13 cellular contexts compared by ENCODE assay signal in the genomic region with DNA sequence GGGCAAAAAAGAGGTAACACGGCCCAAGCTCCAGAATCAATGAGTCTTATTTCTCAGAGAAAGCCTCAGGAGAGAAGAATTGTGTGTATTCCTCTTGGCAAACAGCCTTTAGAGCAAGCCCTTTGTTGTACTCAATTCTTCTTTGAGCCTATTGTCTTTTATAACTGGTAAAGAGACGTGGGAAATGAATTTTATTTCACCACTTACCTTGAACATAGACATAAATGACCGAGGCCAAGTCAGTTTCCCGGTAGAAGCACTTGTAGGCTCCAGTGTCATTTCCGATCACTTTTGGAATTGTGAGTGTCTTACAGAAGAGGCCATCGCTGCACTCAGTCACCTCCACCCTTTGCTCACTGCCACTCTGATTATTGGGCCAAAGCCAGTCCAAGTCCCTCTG. TPM values are rescaled to one million over a fixed set of nuclear protein-coding genes. Genes with fewer than 3 reads are reported as not detected.
DNase-seq lines count a peak whose midpoint lies in the region; ATAC-seq and TF ChIP-seq lines count a peak whose summit lies in the region.
"Had no signal": no experiment of that assay in that cellular context is flagged by ENCODE, and none has a peak within 500 bp of the region (broad histone marks: within the 10 kb centered on the region; RNA-seq: fewer than 3 reads in every experiment).

No MANE protein-coding gene starts in this region.

- TF ChIP-seq CTCF in heart left ventricle (IDR thresholded peaks at IDR 0.05), result no peak

- DNase-seq in heart left ventricle, result no peak
- no peak for DNase-seq in Right ventricle myocardium superior
- DNase-seq in Karpas-422, result peak; percentile 19
- DNase-seq in GM19238 (ENCODE audit: insufficient read length, low spot score), result no peak
- DNase-seq: 8988T; AML-193; Caco-2; CD8-positive, alpha-beta memory T cell; H7 had no signal

- H3K36me3 ChIP-seq in heart left ventricle, result peaks cover 0 to 27% (median 10%) of the 10 kb centered on the region in 9 donors
- no peaks in the 10 kb centered on the region for H3K36me3 ChIP-seq in Karpas-422 (ENCODE audit: insufficient read depth, low read length)
- H3K36me3 ChIP-seq in mesodermal cell (ENCODE audit: control insufficient read depth, insufficient read depth, low read length), result peaks cover 76% of the 10 kb centered on the region
- peaks cover 0 to 7% (median 3%) of the 10 kb centered on the region in 5 donors for H3K36me3 ChIP-seq in subcutaneous abdominal adipose tissue (ENCODE audit: control insufficient read depth in 5 of 5, insufficient read depth in 5 of 5, low read length in 5 of 5)
- H3K36me3 ChIP-seq: BLaER1 had no signal

- H3K4me1 ChIP-seq in heart left ventricle, result peaks cover 0 to 23% (median 2%) of the 10 kb centered on the region in 12 donors
- H3K4me1 ChIP-seq in Karpas-422 (ENCODE audit: low read length), result no peaks in the 10 kb centered on the region
- H3K4me1 ChIP-seq in mesodermal cell (ENCODE audit: control insufficient read depth, insufficient read depth, low read length, poor library complexity, severe bottlenecking), result peaks cover 16% of the 10 kb centered on the region
- peaks cover 0 to 29% (median 3%) of the 10 kb centered on the region in 5 donors for H3K4me1 ChIP-seq in subcutaneous abdominal adipose tissue (ENCODE audit: control insufficient read depth in 5 of 5, insufficient read depth in 5 of 5, low read length in 5 of 5)
- H3K4me1 ChIP-seq: Caco-2 had no signal

- WGBS in heart left ventricle, 4 donors, result 62 to 75% (median 72%) methylated on average over 6 of the region's 6 CpGs
- WGBS in mesodermal cell (ENCODE audit: insufficient coverage in 2 of 2), 2 experiments, result 89 to 100% methylated on average over 4 of the region's 6 CpGs

- intact Hi-C loops in heart left ventricle (cut with DNase I), result loop anchor here in 3 of 10 donors (5.0 to 10.0 kb wide), 2 partner anchors 41 to 196 kb away; no protein-coding TSS in a partner anchor
- intact Hi-C loops in Right ventricle myocardium superior (cut with DNase I), result no loop called here

- H3K9ac ChIP-seq in Karpas-422 (ENCODE audit: low read length), result no peak overlapping the region
- no peak overlapping the region for H3K9ac ChIP-seq in subcutaneous abdominal adipose tissue (ENCODE audit: low read length in 5 of 5)
- H3K9ac ChIP-seq: BLaER1 had no signal

- peak in 1 of 4 donors; percentile 65 for ATAC-seq in heart left ventricle
- ATAC-seq in Right ventricle myocardium superior (ENCODE audit: poor library complexity), result no peak
- no peak for ATAC-seq in HG03159 (IDR thresholded peaks at IDR 0.05; ENCODE audit: unreplicated experiment)

- peak overlapping the region in 11 of 12 donors; percentile 5 to 64 (median 18) for H3K27ac ChIP-seq in heart left ventricle
- H3K27ac ChIP-seq in Karpas-422 (ENCODE audit: low read length), result no peak overlapping the region
- H3K27ac ChIP-seq in mesodermal cell (ENCODE audit: low read depth, low read length, severe bottlenecking), result no peak overlapping the region
- peak overlapping the region; percentile 39 for H3K27ac ChIP-seq in subcutaneous abdominal adipose tissue (ENCODE audit: low read depth, low read length)
- H3K27ac ChIP-seq: BLaER1 had no signal

- H3K4me3 ChIP-seq in heart left ventricle, result no peak overlapping the region
- no peak overlapping the region for H3K4me3 ChIP-seq in Karpas-422 (ENCODE audit: low read length)
- H3K4me3 ChIP-seq in mesodermal cell (ENCODE audit: extremely low read depth, insufficient read depth, low read length, poor library complexity, severe bottlenecking), result peak overlapping the region; percentile 9
- H3K4me3 ChIP-seq in subcutaneous abdominal adipose tissue (ENCODE audit: low read depth in 1 of 5, low read length in 5 of 5), result no peak overlapping the region
- H3K4me3 ChIP-seq: BLaER1 had no signal

- H3K9me2 ChIP-seq in Karpas-422 (replicated peaks; ENCODE audit: insufficient read depth, low read length), result no peaks in the 10 kb centered on the region

- H2AFZ ChIP-seq in Karpas-422 (ENCODE audit: low read length), result no peak overlapping the region

- H4K20me1 ChIP-seq in Karpas-422 (ENCODE audit: insufficient read depth, low read depth, low read length), result no peaks in the 10 kb centered on the region
- H4K20me1 ChIP-seq: BLaER1 had no signal

- no peaks in the 10 kb centered on the region for H3K9me3 ChIP-seq in heart left ventricle
- no peaks in the 10 kb centered on the region for H3K9me3 ChIP-seq in Karpas-422 (ENCODE audit: low read length)
- no peaks in the 10 kb centered on the region for H3K9me3 ChIP-seq in mesodermal cell (ENCODE audit: control insufficient read depth, low read length)
- H3K9me3 ChIP-seq in subcutaneous abdominal adipose tissue (ENCODE audit: control insufficient read depth in 5 of 5, low read length in 5 of 5), result no peaks in the 10 kb centered on the region
- H3K9me3 ChIP-seq: BLaER1, Caco-2 had no signal

- TF ChIP-seq POLR2A in heart left ventricle (IDR thresholded peaks at IDR 0.05), result no peak

- H3K79me2 ChIP-seq in Karpas-422 (ENCODE audit: low read length), result no peaks in the 10 kb centered on the region

- H3K4me2 ChIP-seq in Karpas-422 (ENCODE audit: low read depth, low read length, poor library complexity, severe bottlenecking), result no peak overlapping the region
- H3K4me2 ChIP-seq: BLaER1 had no signal

- H3K27me3 ChIP-seq in heart left ventricle, result no peaks in the 10 kb centered on the region
- no peaks in the 10 kb centered on the region for H3K27me3 ChIP-seq in Karpas-422 (ENCODE audit: low read length)
- peaks cover 0 to under 1% (median 0%) of the 10 kb centered on the region in 5 donors for H3K27me3 ChIP-seq in subcutaneous abdominal adipose tissue (ENCODE audit: control insufficient read depth in 5 of 5, insufficient read depth in 4 of 5, low read length in 5 of 5)
- H3K27me3 ChIP-seq: BLaER1 had no signal

RNA-seq across cellular contexts. Expression of gene KDR, which starts 7.0 kb away (rescaled TPM):
- total RNA-seq in heart left ventricle (10 to 100 TPM; 13.4 to 51.0 (median 34.5) TPM), Right ventricle myocardium superior (21.2 TPM)
- polyA plus RNA-seq in heart left ventricle, result 10 to 100 TPM in 1 of 2 donors, 1 to 10 TPM in 1; 7.7 to 10.6 TPM
- total RNA-seq in Karpas-422 (2014; rRNA removed; shearing (Covaris generic); ENCODE audit: low replicate concordance), result not detected in 2 replicates
- 365 TPM for polyA plus RNA-seq in mesodermal cell (2013, experiment 1 of 2)
- polyA plus RNA-seq in mesodermal cell (2013, experiment 2 of 2), result 313 TPM
- total RNA-seq: Caco-2; CD8-positive, alpha-beta memory T cell had no signal
- polyA plus RNA-seq: CD8-positive, alpha-beta memory T cell had no signal

Comparison
In these comparisons a context has a peak if more than half of its experiments do, and no peak if none do; other contexts are left out.
1. H3K27ac ChIP-seq: peak in heart left ventricle (11 of 12) and subcutaneous abdominal adipose tissue (single experiment); none in Karpas-422 (single experiment) and mesodermal cell (single experiment).
2. RNA of gene KDR, which starts 7.0 kb away (total RNA-seq): 13.4 to 51.0 TPM in heart left ventricle and 21.2 TPM in Right ventricle myocardium superior (single experiment); not detected in Karpas-422; every median in the first group is over 10 times any median in the second.